ENCODE assay signal across 14 cellular contexts in genomic region chr21:39062196-39062900, GRCh38.
DNase-seq lines count a peak whose midpoint lies in the region; ATAC-seq, FAIRE-seq and TF ChIP-seq lines count a peak whose summit lies in the region.
"Had no signal": no experiment of that assay in that cellular context is flagged by ENCODE, and none has a peak within 500 bp of the region (broad histone marks: within the 10 kb centered on the region; RNA-seq: fewer than 3 reads in every experiment).

No MANE protein-coding gene starts in this region.

- BruUV-seq in IMR-90 (replicated peaks; lab: Mats Ljungman, UMichigan) = no TSS peak

- H3K56ac ChIP-seq in IMR-90 (ENCODE audit: extremely low read depth, insufficient read depth, low read length) = no peak overlapping the region

- in situ Hi-C loops in IMR-90 (cut with MboI; ENCODE audit: low sequenced_read_pairs) = no loop called here

- TF ChIP-seq CTCF in IMR-90 (conservative IDR thresholded peaks at IDR 0.05; ENCODE audit: low read depth, low read length) = no peak

- no peak for TF ChIP-seq RAD21 in IMR-90 (IDR thresholded peaks at IDR 0.05; ENCODE audit: low read length)

- intact Hi-C loops in IMR-90 (cut with micrococcal nuclease) = loop anchor here (10.0 kb wide), 1 partner anchor 552 kb away; the partner anchor contains the start of gene B3GALT5

- H4K8ac ChIP-seq in IMR-90 (ENCODE audit: low read depth in 2 of 2, low read length in 2 of 2) = no peak overlapping the region

- no peak overlapping the region for H3K14ac ChIP-seq in IMR-90 (replicated peaks; ENCODE audit: low read depth, low read length)

- peaks cover 2 to 5% of the 10 kb centered on the region in 2 donors for H3K27me3 Mint-ChIP-seq in stimulated activated naive B cell treated with anti-CD40 and anti-IgM and Interleukin-4, amounts not matched to agents 10 μg/mL and 1 μg/mL and 100 μg/mL, for 72 hours

- H3K4me1 ChIP-seq in IMR-90 (ENCODE audit: control insufficient read depth, insufficient read depth, low read length) = peaks cover 4% of the 10 kb centered on the region
- H3K4me1 ChIP-seq: HAP-1 had no signal

- no peak overlapping the region for H2BK15ac ChIP-seq in IMR-90 (ENCODE audit: low read depth, low read length)

- no peak overlapping the region for H3K18ac ChIP-seq in IMR-90 (ENCODE audit: low read depth, low read length)

- H3K27ac ChIP-seq in IMR-90 (ENCODE audit: insufficient read depth, low read length) (no peak overlapping the region; the same call in 1 of the 2 replicates), angular gyrus (ENCODE audit: low read depth, low read length) (peak overlapping the region; percentile 29)
- H3K27ac ChIP-seq: C4-2B, PC-9 had no signal

- 91% methylated on average over 11 of the region's 22 CpGs; no CpG with 5 or more reads in 1 of the 2 experiments for WGBS in IMR-90 (ENCODE audit: extremely low coverage in 2 of 2, insufficient read length in 1 of 2), 2 experiments

- no peaks in the 10 kb centered on the region for H3K79me1 ChIP-seq in IMR-90 (ENCODE audit: low read depth in 1 of 2, low read length in 2 of 2)

- peaks cover 4 to 12% of the 10 kb centered on the region in 2 donors for H3K4me1 Mint-ChIP-seq in stimulated activated naive B cell treated with anti-CD40 and anti-IgM and Interleukin-4, amounts not matched to agents 10 μg/mL and 1 μg/mL and 100 μg/mL, for 72 hours

- H3K4me3 ChIP-seq in IMR-90 (ENCODE audit: insufficient read depth, low read depth, low read length) = no peak overlapping the region
- H3K4me3 ChIP-seq: HAP-1, PC-9 had no signal

- 0 out of 2 replicates have a peak overlapping the region, but pooled peaks have one; percentile 10 for H2BK20ac ChIP-seq in IMR-90 (ENCODE audit: low read depth, low read length)

- CTCF ChIA-PET in IMR-90 (lab: Yijun Ruan, JAX) = no interaction called here

- ATAC-seq in IMR-90 (ENCODE audit: low read depth) = no peak
- ATAC-seq in stimulated activated naive B cell treated with anti-CD40 and anti-IgM and Interleukin-4, amounts not matched to agents 10 μg/mL and 1 μg/mL and 100 μg/mL, for 72 hours (replicated peaks) = peak; percentile 9 to 16
- ATAC-seq in GM19467 (IDR thresholded peaks at IDR 0.05; ENCODE audit: unreplicated experiment) = no peak

- H3K36me3 ChIP-seq in IMR-90 (ENCODE audit: control insufficient read depth, insufficient read depth, low read length) = no peaks in the 10 kb centered on the region
- H3K36me3 ChIP-seq: HAP-1 had no signal

- no peak overlapping the region for H3K27ac Mint-ChIP-seq in stimulated activated naive B cell treated with anti-CD40 and anti-IgM and Interleukin-4, amounts not matched to agents 10 μg/mL and 1 μg/mL and 100 μg/mL, for 72 hours

- no peak overlapping the region for H2BK5ac ChIP-seq in IMR-90 (ENCODE audit: low read depth, low read length, poor library complexity, severe bottlenecking)

- no peak for FAIRE-seq in RCC 7860 (lab: Jason Lieb, UNC)

- POLR2A ChIA-PET in IMR-90 (lab: Charles Lee; ENCODE audit: unreplicated experiment) = no interaction called here

- peaks cover 0 to 1% of the 10 kb centered on the region in 2 donors for H3K9me3 Mint-ChIP-seq in stimulated activated naive B cell treated with anti-CD40 and anti-IgM and Interleukin-4, amounts not matched to agents 10 μg/mL and 1 μg/mL and 100 μg/mL, for 72 hours

- no peak overlapping the region for H3K4me3 Mint-ChIP-seq in stimulated activated naive B cell treated with anti-CD40 and anti-IgM and Interleukin-4, amounts not matched to agents 10 μg/mL and 1 μg/mL and 100 μg/mL, for 72 hours

- no peak overlapping the region for H2AK9ac ChIP-seq in IMR-90 (replicated peaks; ENCODE audit: low read depth, low read length, poor library complexity)

- H3K9me1 ChIP-seq in IMR-90 (ENCODE audit: insufficient read depth, low read length) = no peaks in the 10 kb centered on the region

- TF ChIP-seq POLR2A in IMR-90 (IDR thresholded peaks at IDR 0.05; ENCODE audit: low read depth, low read length) = no peak

- no peak overlapping the region for H3K23ac ChIP-seq in IMR-90 (ENCODE audit: low read depth, low read length)

- no peak overlapping the region; the same call in 1 of the 2 replicates for H3K4ac ChIP-seq in IMR-90 (ENCODE audit: low read depth, low read length)

- H4K5ac ChIP-seq in IMR-90 (ENCODE audit: low read depth, low read length) = no peak overlapping the region

- no peak overlapping the region for H3K4me2 ChIP-seq in IMR-90 (ENCODE audit: low read depth, low read length)
- H3K4me2 ChIP-seq: PC-9 had no signal

- H2AFZ ChIP-seq in IMR-90 (replicated peaks; ENCODE audit: low read length, poor library complexity) = peak overlapping the region; percentile 26
- H2AFZ ChIP-seq: PC-9 had no signal

- no peak overlapping the region for H3K9ac ChIP-seq in IMR-90 (ENCODE audit: low read depth, low read length)

- H2BK120ac ChIP-seq in IMR-90 (ENCODE audit: low read depth, low read length) = no peak overlapping the region

- peak overlapping the region; percentile 29; the same call in 1 of the 2 replicates for H2AK5ac ChIP-seq in IMR-90 (ENCODE audit: low read depth, low read length)

- peaks cover 5% of the 10 kb centered on the region for H3K27me3 ChIP-seq in IMR-90 (ENCODE audit: control insufficient read depth, insufficient read depth, low read length)

- H3K9me3 ChIP-seq in IMR-90 (ENCODE audit: control insufficient read depth, insufficient read depth, low read length) = peaks cover 8% of the 10 kb centered on the region
- H3K9me3 ChIP-seq: HAP-1 had no signal

- DNase-seq in IMR-90 (no peak), left kidney (ENCODE audit: low read depth, low spot score) (peak; percentile 70), RCC 7860 (ENCODE audit: low spot score) (no peak), epidermal melanocyte (ENCODE audit: insufficient read length, low spot score) (no peak)
- DNase-seq in stimulated activated naive B cell treated with anti-CD40 and anti-IgM and Interleukin-4, amounts not matched to agents 10 μg/mL and 1 μg/mL and 100 μg/mL, for 72 hours = no peak
- DNase-seq: NCI-H1417 treated with DMSO at 0.1 percent for 48 hours, NCI-H1930, NCI-H510A, NCI-H774, PC-9 had no signal

- H4K91ac ChIP-seq in IMR-90 (ENCODE audit: insufficient read depth, low read depth, low read length) = no peak overlapping the region

- no peaks in the 10 kb centered on the region for H3K36me3 Mint-ChIP-seq in stimulated activated naive B cell treated with anti-CD40 and anti-IgM and Interleukin-4, amounts not matched to agents 10 μg/mL and 1 μg/mL and 100 μg/mL, for 72 hours

- H4K20me1 ChIP-seq in IMR-90 (ENCODE audit: insufficient read depth, low read length) = no peaks in the 10 kb centered on the region

- dilution Hi-C loops in IMR-90 (cut with HindIII; ENCODE audit: low sequenced_read_pairs, unreplicated experiment) = no loop called here

TF ChIP-seq in IMR-90, 13 proteins besides CTCF, POLR2A, EP300 and RAD21:
- TF ChIP-seq RCOR1 (IDR thresholded peaks at IDR 0.05; ENCODE audit: insufficient replicate concordance, low read length) (no peak), CEBPB (IDR thresholded peaks at IDR 0.05; ENCODE audit: low read depth, low read length) (no peak), BHLHE40 (IDR thresholded peaks at IDR 0.05; ENCODE audit: low read depth, low read length) (no peak), FOS (IDR thresholded peaks at IDR 0.05; ENCODE audit: low read depth, low read length) (no peak), MAZ (IDR thresholded peaks at IDR 0.05; ENCODE audit: borderline replicate concordance, low read depth, low read length) (no peak), CHD1 (IDR thresholded peaks at IDR 0.05; ENCODE audit: low read depth, low read length) (no peak), RFX5 (IDR thresholded peaks at IDR 0.05; ENCODE audit: low read depth, low read length) (no peak), MAFK (IDR thresholded peaks at IDR 0.05; ENCODE audit: low read depth, low read length) (no peak), NFE2L2 (IDR thresholded peaks at IDR 0.05; ENCODE audit: low read depth, low read length) (no peak), USF2 (IDR thresholded peaks at IDR 0.05; ENCODE audit: low read depth, low read length) (no peak), MXI1 (IDR thresholded peaks at IDR 0.05; ENCODE audit: borderline replicate concordance, low read depth, low read length) (no peak), SMC3 (IDR thresholded peaks at IDR 0.05; ENCODE audit: low read depth, low read length) (no peak), ELK1 (IDR thresholded peaks at IDR 0.05; ENCODE audit: borderline replicate concordance, low read depth, low read length) (no peak)

Comparison
In these comparisons a context has a peak if more than half of its experiments do, and no peak if none do; other contexts are left out.
1. ATAC-seq: peak in stimulated activated naive B cell treated with anti-CD40 and anti-IgM and Interleukin-4, amounts not matched to agents 10 μg/mL and 1 μg/mL and 100 μg/mL, for 72 hours (2 of 2); none in IMR-90 (single experiment) and GM19467 (single experiment).